4 cellular contexts compared by ENCODE assay signal in genomic region chr11:38116616-38117015, GRCh38.
TF ChIP-seq lines count a peak whose summit lies in the region.

No MANE protein-coding gene starts in this region.

TF ChIP-seq in A549, 52 proteins besides CTCF, POLR2A, EP300 and RAD21:
- peak; percentile 48 for TF ChIP-seq MAFK (IDR thresholded peaks at IDR 0.05; ENCODE audit: partially characterized antibody)
TF ChIP-seq in A549: peak in this region for 1; not testable (repeated sequence) for 51.

TF ChIP-seq in IMR-90, 13 proteins besides CTCF, POLR2A, EP300 and RAD21:
- peak; percentile 38 for TF ChIP-seq MAFK (IDR thresholded peaks at IDR 0.05; ENCODE audit: low read depth, low read length)

TF ChIP-seq in K562, 482 proteins besides CTCF, POLR2A, EP300 and RAD21:
- TF ChIP-seq MAFG (tag; conservative IDR thresholded peaks at IDR 0.05) (0 out of 2 replicates have a peak, but pooled peaks have one; percentile 10), ZNF316 (IDR thresholded peaks at IDR 0.05) (peak; percentile 41; the same call in 1 of the 2 replicates)
TF ChIP-seq in K562: peak in this region for 2; not testable (repeated sequence) for 480.

TF ChIP-seq in HepG2, 621 proteins besides CTCF, POLR2A, EP300 and RAD21:
- TF ChIP-seq MAFK (conservative IDR thresholded peaks at IDR 0.05 in 1 of 2, IDR thresholded peaks at IDR 0.05 in 1 of 2; ENCODE audit: low read length in 2 of 2) (peak; percentile 48 to 65; a peak in 3 of 4 replicates), MAFF (IDR thresholded peaks at IDR 0.05; ENCODE audit: low read depth, low read length) (peak; percentile 55)
TF ChIP-seq in HepG2: peak in this region for 2; not testable (repeated sequence) for 619.
